1 cellular context compared by ENCODE assay signal in genomic region chr17:27554152-27554551, GRCh38.
TF ChIP-seq lines count a peak whose summit lies in the region.

No MANE protein-coding gene starts in this region.

TF ChIP-seq in SK-N-SH treated with all-trans-retinoic acid at 6 μM for 48 hours, 23 proteins besides CTCF, POLR2A, EP300 and RAD21 (continued from another document):
- no peak for TF ChIP-seq PATZ1 (CRISPR knock-in tag; IDR thresholded peaks at IDR 0.05; ENCODE audit: borderline replicate concordance)
- no peak for TF ChIP-seq PPARA (CRISPR knock-in tag; IDR thresholded peaks at IDR 0.05; ENCODE audit: borderline replicate concordance)
